ENCODE assay signal across 14 cellular contexts in genomic region chr7:22295402-22296264, GRCh38.
DNase-seq lines count a peak whose midpoint lies in the region; ATAC-seq lines count a peak whose summit lies in the region.
"Had no signal": no experiment of that assay in that cellular context is flagged by ENCODE, and none has a peak within 500 bp of the region (broad histone marks: within the 10 kb centered on the region; RNA-seq: fewer than 3 reads in every experiment).

No MANE protein-coding gene starts in this region.

- no peak overlapping the region for H3K4me3 Mint-ChIP-seq in activated CD4-positive, alpha-beta memory T cell treated with anti-CD3 and anti-CD28 coated beads for 36 hours
- H3K4me3 Mint-ChIP-seq: activated B cell treated with CpG ODN at 0.5 μM for 24 hours; natural killer cell treated with Interleukin-12 subunit alpha and Interleukin-12 subunit beta and Interleukin-15 and Interleukin-18, amount 100 ng/mL, for 72 hours had no signal

- peak; percentile 22 for DNase-seq in glomerular endothelial cell (ENCODE audit: extremely low read depth, low read depth, low spot score)
- peak; percentile 27 for DNase-seq in renal cortical epithelial cell (ENCODE audit: low read depth)
- no peak for DNase-seq in activated CD4-positive, alpha-beta memory T cell treated with anti-CD3 and anti-CD28 coated beads for 36 hours
- no peak for DNase-seq in HT-29 (ENCODE audit: low spot score)
- DNase-seq in NCI-H1694 treated with DMSO at 0.1 percent for 48 hours (lab: John Stamatoyannopoulos, UW) = no peak
- no peak for DNase-seq in stimulated activated CD4-positive, alpha-beta T cell treated with anti-CD3 and anti-CD28 coated beads, Interleukin-4, amount 100 ng/mL, for 4 hours
- DNase-seq: activated B cell treated with CpG ODN at 0.5 μM for 24 hours, NCI-H2081 treated with DMSO at 0.1 percent for 48 hours, Peyer's patch had no signal

- H3K27ac Mint-ChIP-seq in activated CD4-positive, alpha-beta memory T cell treated with anti-CD3 and anti-CD28 coated beads for 36 hours = no peak overlapping the region
- H3K27ac Mint-ChIP-seq: activated B cell treated with CpG ODN at 0.5 μM for 24 hours; activated T-helper 2 cell treated with anti-CD3 and anti-CD28 coated beads, Interferon-gamma antibody, Interleukin-2, Interleukin-4, amounts not matched to agents 10 μg/mL and 5 μg/mL and 100 μg/mL, durations not matched to agents 14 hours and 24 hours and 36 hours had no signal

- POLR2A ChIA-PET in activated CD4-positive, alpha-beta memory T cell treated with anti-CD3 and anti-CD28 coated beads for 36 hours (lab: Charles Lee) = interaction anchor here (0.7 kb wide), 1 partner anchor 638 kb away, joined by 6 read pairs; no protein-coding TSS in a partner anchor

- ATAC-seq in GM18868 (IDR thresholded peaks at IDR 0.05; ENCODE audit: unreplicated experiment) = peak; percentile 19
- ATAC-seq: natural killer cell treated with Interleukin-12 subunit alpha and Interleukin-12 subunit beta and Interleukin-15 and Interleukin-18, amount 100 ng/mL, for 72 hours had no signal

- CTCF ChIA-PET in activated CD4-positive, alpha-beta memory T cell treated with anti-CD3 and anti-CD28 coated beads for 36 hours (lab: Charles Lee) = interaction anchor here (1.1 kb wide), 1 partner anchor 14 kb away, joined by 3 read pairs; no protein-coding TSS in a partner anchor

- intact Hi-C loops in activated CD4-positive, alpha-beta memory T cell treated with anti-CD3 and anti-CD28 coated beads for 36 hours (cut with micrococcal nuclease) = loop anchor here (1.0 kb wide), 1 partner anchor 185 kb away; no protein-coding TSS in a partner anchor

- no peaks in the 10 kb centered on the region for H3K36me3 Mint-ChIP-seq in activated CD4-positive, alpha-beta memory T cell treated with anti-CD3 and anti-CD28 coated beads for 36 hours
- H3K36me3 Mint-ChIP-seq: natural killer cell treated with Interleukin-12 subunit alpha and Interleukin-12 subunit beta and Interleukin-15 and Interleukin-18, amount 100 ng/mL, for 72 hours had no signal

- peak overlapping the region; percentile 81 for H3K27ac ChIP-seq in angular gyrus (ENCODE audit: low read depth, low read length)
- H3K27ac ChIP-seq: Peyer's patch, thoracic aorta had no signal

- H3K9me3 Mint-ChIP-seq in activated CD4-positive, alpha-beta memory T cell treated with anti-CD3 and anti-CD28 coated beads for 36 hours = no peaks in the 10 kb centered on the region
- H3K9me3 Mint-ChIP-seq: activated B cell treated with CpG ODN at 0.5 μM for 24 hours; activated T-helper 2 cell treated with anti-CD3 and anti-CD28 coated beads, Interferon-gamma antibody, Interleukin-2, Interleukin-4, amounts not matched to agents 10 μg/mL and 5 μg/mL and 100 μg/mL, durations not matched to agents 14 hours and 24 hours and 36 hours; natural killer cell treated with Interleukin-12 subunit alpha and Interleukin-12 subunit beta and Interleukin-15 and Interleukin-18, amount 100 ng/mL, for 72 hours had no signal

- peaks cover 10% of the 10 kb centered on the region for H3K27me3 Mint-ChIP-seq in activated CD4-positive, alpha-beta memory T cell treated with anti-CD3 and anti-CD28 coated beads for 36 hours
- H3K27me3 Mint-ChIP-seq: activated B cell treated with CpG ODN at 0.5 μM for 24 hours had no signal

- H3K4me1 Mint-ChIP-seq in activated CD4-positive, alpha-beta memory T cell treated with anti-CD3 and anti-CD28 coated beads for 36 hours (ENCODE audit: low read depth) = no peaks in the 10 kb centered on the region
- H3K4me1 Mint-ChIP-seq: activated B cell treated with CpG ODN at 0.5 μM for 24 hours had no signal

Comparison
In these comparisons a context has a peak if more than half of its experiments do, and no peak if none do; other contexts are left out.
1. DNase-seq: peak in glomerular endothelial cell (single experiment) and renal cortical epithelial cell (single experiment); none in activated CD4-positive, alpha-beta memory T cell treated with anti-CD3 and anti-CD28 coated beads for 36 hours (single experiment), HT-29 (single experiment), NCI-H1694 treated with DMSO at 0.1 percent for 48 hours (single experiment) and stimulated activated CD4-positive, alpha-beta T cell treated with anti-CD3 and anti-CD28 coated beads, Interleukin-4, amount 100 ng/mL, for 4 hours (0 of 2).